ENCODE assay signal across 9 cellular contexts in genomic region chr1:210918893-210919292, GRCh38.
"Had no signal": no experiment of that assay in that cellular context is flagged by ENCODE, and none has a peak within 500 bp of the region (broad histone marks: within the 10 kb centered on the region; RNA-seq: fewer than 3 reads in every experiment).

No MANE protein-coding gene starts in this region.

- H3K27ac ChIP-seq: GM23248, KMS-11 had no signal

- DNase-seq: GM23248, GOT3, H7, HFFc6, KBM-7 had no signal

- FAIRE-seq: HTR-8/SVneo had no signal

- H3K9me3 ChIP-seq: HAP-1 had no signal

- H3K4me2 ChIP-seq: KMS-11 had no signal

- ATAC-seq: HCT116 had no signal

- H3K4me1 ChIP-seq: HAP-1 had no signal

- H3K36me3 ChIP-seq: HAP-1 had no signal

- H3K4me3 Mint-ChIP-seq: HFFc6 had no signal

- H3K9me3 Mint-ChIP-seq: HFFc6 had no signal

- H2AFZ ChIP-seq: GM23248 had no signal

- H3K9ac ChIP-seq: GM23248, KMS-11 had no signal

- H3K4me3 ChIP-seq: GM23248, HAP-1 had no signal

- H3K27ac Mint-ChIP-seq: HFFc6 had no signal
